19 cellular contexts compared by ENCODE assay signal in the genomic region with DNA sequence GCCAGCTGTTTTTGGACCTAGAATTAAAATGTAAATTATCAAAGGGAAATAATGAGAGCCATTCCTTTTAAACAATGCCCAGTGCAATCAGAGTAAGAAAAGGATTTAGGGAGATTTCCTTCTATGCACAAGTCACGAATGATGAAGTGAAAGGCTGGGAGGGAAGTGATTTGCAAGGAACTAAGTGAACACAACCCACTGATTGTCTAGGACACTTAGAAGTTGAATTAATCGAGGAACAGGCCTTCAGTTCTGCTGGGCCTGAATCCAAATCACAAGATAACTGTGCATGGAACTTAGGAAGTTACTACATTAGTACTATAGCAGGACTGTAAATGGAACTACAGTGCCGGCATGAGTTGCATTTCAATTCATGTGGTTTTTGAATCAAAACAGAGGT. TPM values are rescaled to one million over a fixed set of nuclear protein-coding genes. Genes with fewer than 3 reads are reported as not detected.
A peak's percentile ranks its signal among the peaks of the same experiment; 100 is the strongest.
DNase-seq lines count a peak whose midpoint lies in the region; ATAC-seq and TF ChIP-seq lines count a peak whose summit lies in the region.
"Had no signal": no experiment of that assay in that cellular context is flagged by ENCODE, and none has a peak within 500 bp of the region (broad histone marks: within the 10 kb centered on the region; RNA-seq: fewer than 3 reads in every experiment).

No MANE protein-coding gene starts in this region.

- no peak overlapping the region; a peak in 1 of 4 replicates for H3K27ac ChIP-seq in SK-N-SH (ENCODE audit: low read depth in 2 of 2, low read length in 1 of 2)
- no peak overlapping the region for H3K27ac ChIP-seq in breast epithelium
- H3K27ac ChIP-seq: foreskin keratinocyte, prostate gland, vagina had no signal

- CTCF ChIA-PET in SK-N-SH (lab: Yijun Ruan, JAX): interaction anchor here (3.7 kb wide), 1 partner anchor 17 kb away, joined by 19 read pairs; the partner anchor contains the start of gene MAP2

- H3F3A ChIP-seq in SK-N-SH (replicated peaks; ENCODE audit: insufficient read depth): no peaks in the 10 kb centered on the region

- TF ChIP-seq CTCF in SK-N-SH (IDR thresholded peaks at IDR 0.05) (no peak), breast epithelium (IDR thresholded peaks at IDR 0.05) (no peak)

- DNase-seq in SK-N-SH (no peak), astrocyte of the hippocampus (ENCODE audit: low read depth, low spot score) (peak; percentile 39), globus pallidus (ENCODE audit: low spot score) (peak; percentile 56), sciatic nerve (ENCODE audit: low spot score) (no peak), breast epithelium (ENCODE audit: low spot score in 2 of 2) (no peak), NCI-H2107 (lab: John Stamatoyannopoulos, UW) (no peak)
- DNase-seq: activated CD4-positive, alpha-beta T cell treated with anti-CD3 and anti-CD28 coated beads for 36 hours; aorta; Caco-2; foreskin keratinocyte; kidney glomerular epithelial cell; NCI-H1417 treated with DMSO at 0.1 percent for 48 hours; NCI-H526 treated with DMSO at 0.1 percent for 48 hours; T-helper 1 cell had no signal

- H3K79me2 ChIP-seq in SK-N-SH (ENCODE audit: insufficient read depth): no peaks in the 10 kb centered on the region

- H3K27me3 ChIP-seq in SK-N-SH (ENCODE audit: insufficient read depth) (no peaks in the 10 kb centered on the region), breast epithelium (no peaks in the 10 kb centered on the region)
- H3K27me3 ChIP-seq: foreskin keratinocyte, vagina had no signal

- no peak for TF ChIP-seq POLR2A in breast epithelium (IDR thresholded peaks at IDR 0.05)

- intact Hi-C loops in sciatic nerve (cut with DNase I) (no loop called here), breast epithelium (cut with DNase I; ENCODE audit: low total_unique reads) (no loop called here)

- no peaks in the 10 kb centered on the region for H4K20me1 ChIP-seq in SK-N-SH (ENCODE audit: insufficient read depth)

- H3K4me2 ChIP-seq in SK-N-SH: no peak overlapping the region

- no peak overlapping the region for H3K4me3 ChIP-seq in SK-N-SH (ENCODE audit: low read depth in 2 of 2, low read length in 1 of 2)
- no peak overlapping the region for H3K4me3 ChIP-seq in breast epithelium
- H3K4me3 ChIP-seq: prostate gland, vagina had no signal

- TF ChIP-seq EP300 in SK-N-SH (IDR thresholded peaks at IDR 0.05; ENCODE audit: borderline replicate concordance in 1 of 2, low read depth in 1 of 2, low read length in 1 of 2): no peak

- TF ChIP-seq RAD21 in SK-N-SH (IDR thresholded peaks at IDR 0.05; ENCODE audit: low read length): no peak

- ATAC-seq in SK-N-SH treated with all-trans-retinoic acid at 6 μM for 48 hours (peak; percentile 40; the same call in 1 of the 3 replicates), sciatic nerve (peak; percentile 79), GM21367 (IDR thresholded peaks at IDR 0.05; ENCODE audit: unreplicated experiment) (no peak)
- ATAC-seq: activated CD4-positive, alpha-beta T cell treated with anti-CD3 and anti-CD28 coated beads for 36 hours; foreskin keratinocyte; natural killer cell treated with Interleukin-12 subunit alpha and Interleukin-12 subunit beta and Interleukin-15 and Interleukin-18, amount 100 ng/mL, for 72 hours had no signal

- H3K9me2 ChIP-seq in SK-N-SH: no peaks in the 10 kb centered on the region

- no peak overlapping the region for H2AFZ ChIP-seq in SK-N-SH (ENCODE audit: low read depth)

- H3K4me1 ChIP-seq in SK-N-SH (ENCODE audit: control insufficient read depth in 1 of 2, insufficient read depth in 2 of 2, low read depth in 1 of 2, low read length in 1 of 2) (peaks cover 0 to 14% of the 10 kb centered on the region in 2 experiments; a peak in 2 of 4 replicates), breast epithelium (no peaks in the 10 kb centered on the region)
- H3K4me1 ChIP-seq: Caco-2, prostate gland, vagina had no signal

- no peak overlapping the region for H3K9ac ChIP-seq in SK-N-SH

- H3K9me3 ChIP-seq in SK-N-SH (no peaks in the 10 kb centered on the region), breast epithelium (no peaks in the 10 kb centered on the region)
- H3K9me3 ChIP-seq: Caco-2, prostate gland, vagina had no signal

- H3K36me3 ChIP-seq in SK-N-SH (replicated peaks in 1 of 2; ENCODE audit: control insufficient read depth in 1 of 2, insufficient read depth in 2 of 2, low read length in 1 of 2): no peaks in the 10 kb centered on the region
- H3K36me3 ChIP-seq in breast epithelium: no peaks in the 10 kb centered on the region
- H3K36me3 ChIP-seq: prostate gland, vagina had no signal

- POLR2A ChIA-PET in SK-N-SH (lab: Yijun Ruan, JAX): no interaction called here

- 83% methylated on average over 3 of the region's 3 CpGs for WGBS in SK-N-SH (ENCODE audit: low lambda C conversion rate)

TF ChIP-seq in SK-N-SH treated with all-trans-retinoic acid at 6 μM for 48 hours, 23 proteins besides CTCF, POLR2A, EP300 and RAD21:
- TF ChIP-seq BACH2 (CRISPR knock-in tag; IDR thresholded peaks at IDR 0.05; ENCODE audit: borderline replicate concordance): no peak
- TF ChIP-seq TCF4 (CRISPR knock-in tag; IDR thresholded peaks at IDR 0.05; ENCODE audit: borderline replicate concordance): no peak
- no peak for TF ChIP-seq TOX (CRISPR knock-in tag; IDR thresholded peaks at IDR 0.05; ENCODE audit: borderline replicate concordance)
- no peak for TF ChIP-seq RARB (CRISPR knock-in tag; IDR thresholded peaks at IDR 0.05)
- TF ChIP-seq SNAI2 (CRISPR knock-in tag; IDR thresholded peaks at IDR 0.05): no peak
- no peak for TF ChIP-seq ARNTL (CRISPR knock-in tag; IDR thresholded peaks at IDR 0.05; ENCODE audit: borderline replicate concordance, low read depth)
- TF ChIP-seq OSR1 (CRISPR knock-in tag; IDR thresholded peaks at IDR 0.05): no peak
- no peak for TF ChIP-seq POU6F1 (CRISPR knock-in tag; IDR thresholded peaks at IDR 0.05; ENCODE audit: borderline replicate concordance, low read depth)
- TF ChIP-seq PPARA (CRISPR knock-in tag; IDR thresholded peaks at IDR 0.05; ENCODE audit: borderline replicate concordance): no peak
- TF ChIP-seq ESRRG (CRISPR knock-in tag; IDR thresholded peaks at IDR 0.05): no peak
- no peak for TF ChIP-seq GLIS3 (CRISPR knock-in tag; IDR thresholded peaks at IDR 0.05)
- TF ChIP-seq CSDC2 (CRISPR knock-in tag; IDR thresholded peaks at IDR 0.05): no peak

TF ChIP-seq in SK-N-SH, 30 proteins besides CTCF, POLR2A, EP300 and RAD21 (continues in another document):
- TF ChIP-seq MEF2A (IDR thresholded peaks at IDR 0.05; ENCODE audit: borderline replicate concordance, low read depth) (no peak), TCF12 (IDR thresholded peaks at IDR 0.05) (no peak), RXRA (IDR thresholded peaks at IDR 0.05; ENCODE audit: borderline replicate concordance, low read depth) (no peak), SIN3A (IDR thresholded peaks at IDR 0.05; ENCODE audit: borderline replicate concordance, low read depth, low read length) (no peak), FOXM1 (IDR thresholded peaks at IDR 0.05; ENCODE audit: low read depth) (no peak), TAF1 (IDR thresholded peaks at IDR 0.05; ENCODE audit: borderline replicate concordance, low read depth, low read length) (no peak), FOSL2 (IDR thresholded peaks at IDR 0.05; ENCODE audit: borderline replicate concordance, low read depth) (no peak)
- TF ChIP-seq, protein P1, sequence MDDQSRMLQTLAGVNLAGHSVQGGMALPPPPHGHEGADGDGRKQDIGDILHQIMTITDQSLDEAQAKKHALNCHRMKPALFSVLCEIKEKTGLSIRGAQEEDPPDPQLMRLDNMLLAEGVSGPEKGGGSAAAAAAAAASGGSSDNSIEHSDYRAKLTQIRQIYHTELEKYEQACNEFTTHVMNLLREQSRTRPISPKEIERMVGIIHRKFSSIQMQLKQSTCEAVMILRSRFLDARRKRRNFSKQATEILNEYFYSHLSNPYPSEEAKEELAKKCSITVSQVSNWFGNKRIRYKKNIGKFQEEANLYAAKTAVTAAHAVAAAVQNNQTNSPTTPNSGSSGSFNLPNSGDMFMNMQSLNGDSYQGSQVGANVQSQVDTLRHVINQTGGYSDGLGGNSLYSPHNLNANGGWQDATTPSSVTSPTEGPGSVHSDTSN (IDR thresholded peaks at IDR 0.05): no peak
- TF ChIP-seq, protein P2, sequence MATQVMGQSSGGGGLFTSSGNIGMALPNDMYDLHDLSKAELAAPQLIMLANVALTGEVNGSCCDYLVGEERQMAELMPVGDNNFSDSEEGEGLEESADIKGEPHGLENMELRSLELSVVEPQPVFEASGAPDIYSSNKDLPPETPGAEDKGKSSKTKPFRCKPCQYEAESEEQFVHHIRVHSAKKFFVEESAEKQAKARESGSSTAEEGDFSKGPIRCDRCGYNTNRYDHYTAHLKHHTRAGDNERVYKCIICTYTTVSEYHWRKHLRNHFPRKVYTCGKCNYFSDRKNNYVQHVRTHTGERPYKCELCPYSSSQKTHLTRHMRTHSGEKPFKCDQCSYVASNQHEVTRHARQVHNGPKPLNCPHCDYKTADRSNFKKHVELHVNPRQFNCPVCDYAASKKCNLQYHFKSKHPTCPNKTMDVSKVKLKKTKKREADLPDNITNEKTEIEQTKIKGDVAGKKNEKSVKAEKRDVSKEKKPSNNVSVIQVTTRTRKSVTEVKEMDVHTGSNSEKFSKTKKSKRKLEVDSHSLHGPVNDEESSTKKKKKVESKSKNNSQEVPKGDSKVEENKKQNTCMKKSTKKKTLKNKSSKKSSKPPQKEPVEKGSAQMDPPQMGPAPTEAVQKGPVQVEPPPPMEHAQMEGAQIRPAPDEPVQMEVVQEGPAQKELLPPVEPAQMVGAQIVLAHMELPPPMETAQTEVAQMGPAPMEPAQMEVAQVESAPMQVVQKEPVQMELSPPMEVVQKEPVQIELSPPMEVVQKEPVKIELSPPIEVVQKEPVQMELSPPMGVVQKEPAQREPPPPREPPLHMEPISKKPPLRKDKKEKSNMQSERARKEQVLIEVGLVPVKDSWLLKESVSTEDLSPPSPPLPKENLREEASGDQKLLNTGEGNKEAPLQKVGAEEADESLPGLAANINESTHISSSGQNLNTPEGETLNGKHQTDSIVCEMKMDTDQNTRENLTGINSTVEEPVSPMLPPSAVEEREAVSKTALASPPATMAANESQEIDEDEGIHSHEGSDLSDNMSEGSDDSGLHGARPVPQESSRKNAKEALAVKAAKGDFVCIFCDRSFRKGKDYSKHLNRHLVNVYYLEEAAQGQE (IDR thresholded peaks at IDR 0.05; ENCODE audit: low read depth, low read length): no peak
- TF ChIP-seq, protein P3, sequence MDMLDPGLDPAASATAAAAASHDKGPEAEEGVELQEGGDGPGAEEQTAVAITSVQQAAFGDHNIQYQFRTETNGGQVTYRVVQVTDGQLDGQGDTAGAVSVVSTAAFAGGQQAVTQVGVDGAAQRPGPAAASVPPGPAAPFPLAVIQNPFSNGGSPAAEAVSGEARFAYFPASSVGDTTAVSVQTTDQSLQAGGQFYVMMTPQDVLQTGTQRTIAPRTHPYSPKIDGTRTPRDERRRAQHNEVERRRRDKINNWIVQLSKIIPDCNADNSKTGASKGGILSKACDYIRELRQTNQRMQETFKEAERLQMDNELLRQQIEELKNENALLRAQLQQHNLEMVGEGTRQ (IDR thresholded peaks at IDR 0.05; ENCODE audit: borderline replicate concordance, low read depth, low read length): no peak

RNA-seq across cellular contexts. Expression of gene MAP2, which starts 17.7 kb away (rescaled TPM):
- 7.8 and 11.1 TPM in 2 replicates for polyA plus RNA-seq in SK-N-SH (2012; rRNA removed)
- 10.0 and 10.6 TPM in 2 replicates for polyA plus RNA-seq in SK-N-SH (2012; cell fraction: cytosol; rRNA removed)
- polyA plus RNA-seq in SK-N-SH (2012; cell fraction: nucleus; rRNA removed): 9.4 and 21.8 TPM in 2 replicates
- total RNA-seq in sciatic nerve: 41.9 TPM
- total RNA-seq in breast epithelium: 10 to 100 TPM in 2 of 3 donors, 1 to 10 TPM in 1; 8.2 to 18.6 (median 11.5) TPM
- total RNA-seq: natural killer cell treated with Interleukin-12 subunit alpha and Interleukin-12 subunit beta and Interleukin-15 and Interleukin-18, amount 100 ng/mL, for 72 hours had no signal

Comparison
In these comparisons a context has a peak if more than half of its experiments do, and no peak if none do; other contexts are left out.
1. DNase-seq: peak in astrocyte of the hippocampus (single experiment) and globus pallidus (single experiment); none in SK-N-SH (single experiment), sciatic nerve (single experiment), breast epithelium (0 of 2) and NCI-H2107 (single experiment).